Comparison of ENCODE assay signal across 9 cellular contexts in the genomic region with DNA sequence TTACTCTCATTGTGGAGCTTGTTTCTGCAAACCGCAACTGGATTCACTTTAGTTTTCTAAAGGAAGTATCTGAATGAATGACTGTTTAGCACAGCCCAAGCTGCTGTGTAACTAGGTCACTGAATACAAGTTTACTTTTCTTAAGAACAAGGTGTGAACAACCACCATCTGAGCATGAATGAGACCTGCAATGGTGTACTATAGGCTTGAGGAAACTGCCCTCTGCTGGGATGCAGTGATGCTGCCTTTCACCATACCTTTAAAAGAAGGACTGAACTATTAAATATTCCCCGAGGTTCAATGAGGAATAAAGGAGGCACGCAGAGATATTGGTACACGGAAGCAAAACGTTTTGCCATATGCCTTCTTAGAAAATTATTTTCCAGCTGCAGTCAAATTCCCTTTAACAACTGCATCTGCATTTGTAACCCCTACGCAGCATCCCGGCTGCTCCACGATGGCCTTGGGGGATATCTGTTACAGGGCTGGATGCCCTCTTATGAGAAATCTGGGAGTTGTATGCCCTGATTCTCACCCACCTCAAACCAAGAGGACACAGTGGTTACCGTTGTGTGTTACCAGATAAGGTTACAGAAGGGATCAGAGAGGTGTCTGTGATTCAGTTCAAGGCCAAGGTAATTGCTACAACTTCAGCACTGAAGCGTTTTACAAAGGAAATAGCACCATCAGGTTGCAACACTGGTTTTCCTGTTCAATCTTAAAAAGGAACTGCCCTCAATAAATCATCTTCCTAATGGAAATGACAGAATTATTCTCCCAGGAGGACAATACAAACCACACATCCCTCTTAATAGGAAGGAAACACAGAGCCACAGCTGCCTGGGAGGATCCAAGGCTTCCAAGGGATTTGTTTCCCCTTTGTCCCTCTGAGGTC.
DNase-seq lines count a peak whose midpoint lies in the region; ATAC-seq and TF ChIP-seq lines count a peak whose summit lies in the region.
"Had no signal": no experiment of that assay in that cellular context is flagged by ENCODE, and none has a peak within 500 bp of the region (broad histone marks: within the 10 kb centered on the region; RNA-seq: fewer than 3 reads in every experiment).

No MANE protein-coding gene starts in this region.

- WGBS in heart left ventricle, 4 donors = 48 to 56% (median 51%) methylated on average over 10 of the region's 10 CpGs

- no peaks in the 10 kb centered on the region for H3K9me3 Mint-ChIP-seq in activated CD4-positive, alpha-beta memory T cell treated with anti-CD3 and anti-CD28 coated beads for 36 hours
- H3K9me3 Mint-ChIP-seq in activated CD4-positive, alpha-beta memory T cell treated with anti-CD3 and anti-CD28 coated beads, Interleukin-2, amount 10 ng/mL, durations not matched to agents 7 days and 5 days = no peaks in the 10 kb centered on the region
- no peaks in the 10 kb centered on the region for H3K9me3 Mint-ChIP-seq in stimulated activated memory B cell treated with anti-CD40 and anti-IgM and Interleukin-4, amounts not matched to agents 10 μg/mL and 1 μg/mL and 100 μg/mL, for 72 hours
- H3K9me3 Mint-ChIP-seq: naive B cell had no signal

- no peaks in the 10 kb centered on the region for H3K4me1 Mint-ChIP-seq in activated CD4-positive, alpha-beta memory T cell treated with anti-CD3 and anti-CD28 coated beads for 36 hours (ENCODE audit: low read depth)
- H3K4me1 Mint-ChIP-seq in activated CD4-positive, alpha-beta memory T cell treated with anti-CD3 and anti-CD28 coated beads, Interleukin-2, amount 10 ng/mL, durations not matched to agents 7 days and 5 days = peaks cover 2% of the 10 kb centered on the region
- H3K4me1 Mint-ChIP-seq in stimulated activated memory B cell treated with anti-CD40 and anti-IgM and Interleukin-4, amounts not matched to agents 10 μg/mL and 1 μg/mL and 100 μg/mL, for 72 hours = peaks cover 1% of the 10 kb centered on the region

- no peaks in the 10 kb centered on the region for H3K27me3 Mint-ChIP-seq in activated CD4-positive, alpha-beta memory T cell treated with anti-CD3 and anti-CD28 coated beads for 36 hours
- H3K27me3 Mint-ChIP-seq in activated CD4-positive, alpha-beta memory T cell treated with anti-CD3 and anti-CD28 coated beads, Interleukin-2, amount 10 ng/mL, durations not matched to agents 7 days and 5 days = no peaks in the 10 kb centered on the region
- no peaks in the 10 kb centered on the region for H3K27me3 Mint-ChIP-seq in stimulated activated memory B cell treated with anti-CD40 and anti-IgM and Interleukin-4, amounts not matched to agents 10 μg/mL and 1 μg/mL and 100 μg/mL, for 72 hours

- ATAC-seq in RWPE2 (ENCODE audit: low read depth) = peak; percentile 85
- peak; percentile 41 to 90 (median 72) for ATAC-seq in heart left ventricle
- ATAC-seq in stimulated activated memory B cell treated with anti-CD40 and anti-IgM and Interleukin-4, amounts not matched to agents 10 μg/mL and 1 μg/mL and 100 μg/mL, for 72 hours = peak; percentile 47
- no peak for ATAC-seq in activated CD4-positive, CD25-positive, alpha-beta regulatory T cell treated with anti-CD3 and anti-CD28 coated beads, Interleukin-2, amount 50 U/mL, for 24 hours

- TF ChIP-seq POLR2A in heart left ventricle (IDR thresholded peaks at IDR 0.05) = no peak
- TF ChIP-seq POLR2A in Peyer's patch (IDR thresholded peaks at IDR 0.05) = no peak

- H3K4me3 ChIP-seq in RWPE2 (ENCODE audit: severe bottlenecking) (no peak overlapping the region), heart left ventricle (no peak overlapping the region), Peyer's patch (no peak overlapping the region)

- H3K27me3 ChIP-seq in RWPE2 (ENCODE audit: insufficient read depth, poor library complexity, severe bottlenecking) (no peaks in the 10 kb centered on the region), heart left ventricle (no peaks in the 10 kb centered on the region), Peyer's patch (no peaks in the 10 kb centered on the region)

- H3K36me3 ChIP-seq in RWPE2 (ENCODE audit: low read depth) = no peaks in the 10 kb centered on the region
- no peaks in the 10 kb centered on the region for H3K36me3 ChIP-seq in heart left ventricle
- H3K36me3 ChIP-seq in Peyer's patch = no peaks in the 10 kb centered on the region

- TF ChIP-seq CTCF in RWPE2 (IDR thresholded peaks at IDR 0.05; ENCODE audit: poor library complexity, severe bottlenecking) (peak; percentile 51), heart left ventricle (IDR thresholded peaks at IDR 0.05) (peak in 9 of 12 donors; percentile 20 to 48 (median 31)), Peyer's patch (IDR thresholded peaks at IDR 0.05) (no peak)

- H3K36me3 Mint-ChIP-seq in activated CD4-positive, alpha-beta memory T cell treated with anti-CD3 and anti-CD28 coated beads for 36 hours = no peaks in the 10 kb centered on the region
- no peaks in the 10 kb centered on the region for H3K36me3 Mint-ChIP-seq in activated CD4-positive, alpha-beta memory T cell treated with anti-CD3 and anti-CD28 coated beads, Interleukin-2, amount 10 ng/mL, durations not matched to agents 7 days and 5 days (ENCODE audit: low read depth)
- H3K36me3 Mint-ChIP-seq in stimulated activated memory B cell treated with anti-CD40 and anti-IgM and Interleukin-4, amounts not matched to agents 10 μg/mL and 1 μg/mL and 100 μg/mL, for 72 hours = no peaks in the 10 kb centered on the region
- H3K36me3 Mint-ChIP-seq: naive B cell had no signal

- no peak overlapping the region for H3K4me3 Mint-ChIP-seq in activated CD4-positive, alpha-beta memory T cell treated with anti-CD3 and anti-CD28 coated beads for 36 hours
- no peak overlapping the region for H3K4me3 Mint-ChIP-seq in activated CD4-positive, alpha-beta memory T cell treated with anti-CD3 and anti-CD28 coated beads, Interleukin-2, amount 10 ng/mL, durations not matched to agents 7 days and 5 days
- no peak overlapping the region for H3K4me3 Mint-ChIP-seq in stimulated activated memory B cell treated with anti-CD40 and anti-IgM and Interleukin-4, amounts not matched to agents 10 μg/mL and 1 μg/mL and 100 μg/mL, for 72 hours
- H3K4me3 Mint-ChIP-seq: naive B cell had no signal

- H3K4me1 ChIP-seq in RWPE2 (ENCODE audit: insufficient read depth, poor library complexity, severe bottlenecking) = peaks cover 17% of the 10 kb centered on the region
- peaks cover 0 to 16% (median 12%) of the 10 kb centered on the region in 12 donors for H3K4me1 ChIP-seq in heart left ventricle
- H3K4me1 ChIP-seq in Peyer's patch = no peaks in the 10 kb centered on the region

- no peak overlapping the region for H3K27ac Mint-ChIP-seq in activated CD4-positive, alpha-beta memory T cell treated with anti-CD3 and anti-CD28 coated beads for 36 hours
- H3K27ac Mint-ChIP-seq in activated CD4-positive, alpha-beta memory T cell treated with anti-CD3 and anti-CD28 coated beads, Interleukin-2, amount 10 ng/mL, durations not matched to agents 7 days and 5 days = no peak overlapping the region
- no peak overlapping the region for H3K27ac Mint-ChIP-seq in stimulated activated memory B cell treated with anti-CD40 and anti-IgM and Interleukin-4, amounts not matched to agents 10 μg/mL and 1 μg/mL and 100 μg/mL, for 72 hours
- H3K27ac Mint-ChIP-seq: naive B cell had no signal

- intact Hi-C loops in activated CD4-positive, alpha-beta memory T cell treated with anti-CD3 and anti-CD28 coated beads for 36 hours (cut with micrococcal nuclease) = loop anchor here (5.0 kb wide), 1 partner anchor 1850 kb away; no protein-coding TSS in a partner anchor
- intact Hi-C loops in heart left ventricle (cut with DNase I) = loop anchor here in 6 of 10 donors (2.0 to 10.0 kb wide), 6 partner anchors 110 to 1675 kb away; a partner anchor contains a TSS

- DNase-seq in activated CD4-positive, alpha-beta memory T cell treated with anti-CD3 and anti-CD28 coated beads for 36 hours = peak; percentile 16
- no peak for DNase-seq in activated CD4-positive, alpha-beta memory T cell treated with anti-CD3 and anti-CD28 coated beads, Interleukin-2, amount 10 ng/mL, durations not matched to agents 7 days and 5 days
- no peak for DNase-seq in RWPE2 (ENCODE audit: low spot score)
- no peak for DNase-seq in heart left ventricle
- no peak for DNase-seq in Peyer's patch
- DNase-seq in GOT3 (lab: John Stamatoyannopoulos, UW) = no peak
- DNase-seq: naive B cell had no signal

- H3K27ac ChIP-seq in RWPE2 (ENCODE audit: poor library complexity, severe bottlenecking) (peak overlapping the region; percentile 44), heart left ventricle (peak overlapping the region; percentile 6 to 80 (median 56)), Peyer's patch (no peak overlapping the region)

- POLR2A ChIA-PET in activated CD4-positive, alpha-beta memory T cell treated with anti-CD3 and anti-CD28 coated beads for 36 hours (lab: Charles Lee) = no interaction called here
- POLR2A ChIA-PET in activated CD4-positive, alpha-beta memory T cell treated with anti-CD3 and anti-CD28 coated beads, Interleukin-2, amount 10 ng/mL, durations not matched to agents 7 days and 5 days (lab: Charles Lee) = no interaction called here

- CTCF ChIA-PET in activated CD4-positive, alpha-beta memory T cell treated with anti-CD3 and anti-CD28 coated beads for 36 hours (lab: Charles Lee) = interaction anchor here (0.9 to 4.1 kb wide), 2 partner anchors 8 to 223 kb away, joined by 3 to 28 read pairs; no protein-coding TSS in a partner anchor
- CTCF ChIA-PET in activated CD4-positive, alpha-beta memory T cell treated with anti-CD3 and anti-CD28 coated beads, Interleukin-2, amount 10 ng/mL, durations not matched to agents 7 days and 5 days (lab: Charles Lee) = interaction anchor here (2.0 kb wide), 1 partner anchor 223 kb away, joined by 10 read pairs; no protein-coding TSS in a partner anchor

- no peaks in the 10 kb centered on the region for H3K9me3 ChIP-seq in RWPE2 (ENCODE audit: severe bottlenecking)
- H3K9me3 ChIP-seq in heart left ventricle = no peaks in the 10 kb centered on the region
- H3K9me3 ChIP-seq in Peyer's patch = no peaks in the 10 kb centered on the region

Comparison
In these comparisons a context has a peak if more than half of its experiments do, and no peak if none do; other contexts are left out.
1. ATAC-seq: peak in RWPE2 (single experiment), heart left ventricle (4 of 4) and stimulated activated memory B cell treated with anti-CD40 and anti-IgM and Interleukin-4, amounts not matched to agents 10 μg/mL and 1 μg/mL and 100 μg/mL, for 72 hours (single experiment); none in activated CD4-positive, CD25-positive, alpha-beta regulatory T cell treated with anti-CD3 and anti-CD28 coated beads, Interleukin-2, amount 50 U/mL, for 24 hours (0 of 2).
2. H3K27ac ChIP-seq: peak in RWPE2 (single experiment) and heart left ventricle (12 of 12); none in Peyer's patch (0 of 4).
3. CTCF ChIP-seq: peak in RWPE2 (single experiment) and heart left ventricle (9 of 12); none in Peyer's patch (0 of 6).